30 cellular contexts compared by ENCODE assay signal in the genomic region with DNA sequence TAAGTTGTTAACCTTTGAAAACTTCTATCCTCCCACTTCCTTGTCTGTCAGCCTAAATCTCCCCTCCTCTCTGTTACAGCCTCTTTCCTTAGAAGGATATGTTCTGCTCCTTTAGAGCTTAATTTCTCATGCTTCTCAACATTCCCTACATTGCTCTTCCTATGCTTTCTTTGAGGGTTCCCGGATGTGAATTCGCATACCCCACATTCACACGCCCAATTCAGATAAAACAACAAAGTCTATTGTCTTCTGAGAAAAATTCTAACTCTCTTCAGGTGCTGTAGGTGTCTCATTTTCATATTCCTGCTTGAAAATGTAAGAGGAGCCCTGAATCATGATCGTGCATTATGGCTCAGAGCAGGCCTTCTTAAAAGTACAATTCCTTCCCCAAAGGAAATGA.
"Had no signal": no experiment of that assay in that cellular context is flagged by ENCODE, and none has a peak within 500 bp of the region (broad histone marks: within the 10 kb centered on the region; RNA-seq: fewer than 3 reads in every experiment).

No MANE protein-coding gene starts in this region.

- H3K4me3 Mint-ChIP-seq: activated CD4-positive, alpha-beta memory T cell treated with anti-CD3 and anti-CD28 coated beads, Interleukin-2, amount 10 ng/mL, durations not matched to agents 7 days and 5 days; activated CD4-positive, alpha-beta T cell treated with anti-CD3 and anti-CD28 coated beads for 36 hours; activated naive CD4-positive, alpha-beta T cell treated with anti-CD3 and anti-CD28 coated beads for 36 hours; activated naive CD8-positive, alpha-beta T cell; activated T-helper 17 cell treated with anti-CD3 and anti-CD28 coated beads, Interleukin-2, amount 50 U/mL, for 72 hours; T-cell had no signal

- H3K27ac ChIP-seq: brain microvascular endothelial cell, cardiac muscle cell, SK-N-MC had no signal

- ATAC-seq: activated CD4-positive, alpha-beta T cell treated with anti-CD3 and anti-CD28 coated beads for 36 hours; activated T-helper 17 cell treated with anti-CD3 and anti-CD28 coated beads, Interleukin-2, amount 50 U/mL, for 72 hours; Panc1; Right ventricle myocardium inferior; T-cell had no signal

- H3K36me3 Mint-ChIP-seq: activated naive CD8-positive, alpha-beta T cell; T-cell had no signal

- H3K4me1 Mint-ChIP-seq: activated CD4-positive, alpha-beta memory T cell treated with anti-CD3 and anti-CD28 coated beads, Interleukin-2, amount 10 ng/mL, durations not matched to agents 7 days and 5 days; activated CD4-positive, alpha-beta T cell treated with anti-CD3 and anti-CD28 coated beads for 36 hours; activated T-helper 17 cell treated with anti-CD3 and anti-CD28 coated beads, Interleukin-2, amount 50 U/mL, for 72 hours; T-cell had no signal

- H3K4me3 ChIP-seq: cardiac muscle cell, SK-N-MC had no signal

- DNase-seq: activated CD4-positive, alpha-beta memory T cell treated with anti-CD3 and anti-CD28 coated beads, Interleukin-2, amount 10 ng/mL, durations not matched to agents 7 days and 5 days; activated CD4-positive, alpha-beta T cell treated with anti-CD3 and anti-CD28 coated beads for 36 hours; activated CD4-positive, alpha-beta T cell treated with anti-CD3 and anti-CD28 coated beads, Interleukin-2, amount 50 U/mL, for 1 hour; activated CD4-positive, CD25-positive, alpha-beta regulatory T cell; activated gamma-delta T cell; activated naive CD4-positive, alpha-beta T cell treated with anti-CD3 and anti-CD28 coated beads for 36 hours; activated T-cell treated with anti-CD3 and anti-CD28 coated beads for 4 hours; activated T-cell treated with anti-CD3 and anti-CD28 coated beads, Interleukin-2, amount 50 U/mL, for 48 hours; amygdala; brain microvascular endothelial cell; KBM-7; NCI-H1092; NCI-H1417; NCI-H1930; NCI-H2171; NCI-H2227 treated with DMSO at 0.1 percent for 48 hours; NCI-H526; NCI-H82; OCI-M1; RPMI8226; T-cell; T-helper 2 cell; T1000 had no signal

- FAIRE-seq: TTC549 had no signal

- H3K9me3 Mint-ChIP-seq: activated CD4-positive, alpha-beta memory T cell treated with anti-CD3 and anti-CD28 coated beads, Interleukin-2, amount 10 ng/mL, durations not matched to agents 7 days and 5 days; activated naive CD4-positive, alpha-beta T cell treated with anti-CD3 and anti-CD28 coated beads for 36 hours; activated T-helper 17 cell treated with anti-CD3 and anti-CD28 coated beads, Interleukin-2, amount 50 U/mL, for 72 hours had no signal

- H3K27me3 ChIP-seq: brain microvascular endothelial cell, cardiac muscle cell had no signal

- H3K36me3 ChIP-seq: brain microvascular endothelial cell, cardiac muscle cell had no signal

- H3K27ac Mint-ChIP-seq: activated CD4-positive, alpha-beta memory T cell treated with anti-CD3 and anti-CD28 coated beads, Interleukin-2, amount 10 ng/mL, durations not matched to agents 7 days and 5 days; activated CD4-positive, alpha-beta T cell treated with anti-CD3 and anti-CD28 coated beads for 36 hours; activated naive CD4-positive, alpha-beta T cell treated with anti-CD3 and anti-CD28 coated beads for 36 hours; activated naive CD8-positive, alpha-beta T cell; activated T-helper 17 cell treated with anti-CD3 and anti-CD28 coated beads, Interleukin-2, amount 50 U/mL, for 72 hours; T-cell had no signal
